ENCODE assay signal across 9 cellular contexts in genomic region chr17:72683506-72684404, GRCh38.
DNase-seq lines count a peak whose midpoint lies in the region; TF ChIP-seq lines count a peak whose summit lies in the region.
"Had no signal": no experiment of that assay in that cellular context is flagged by ENCODE, and none has a peak within 500 bp of the region (broad histone marks: within the 10 kb centered on the region; RNA-seq: fewer than 3 reads in every experiment).

No MANE protein-coding gene starts in this region.

- H3K9me3 ChIP-seq in transverse colon (no peaks in the 10 kb centered on the region), ovary (no peaks in the 10 kb centered on the region)

- H3K4me1 ChIP-seq in transverse colon (peaks cover 4 to 18% (median 11%) of the 10 kb centered on the region in 4 donors), ovary (ENCODE audit: insufficient read depth) (no peaks in the 10 kb centered on the region)

- H3K27me3 ChIP-seq in transverse colon (no peaks in the 10 kb centered on the region), ovary (no peaks in the 10 kb centered on the region)

- TF ChIP-seq EP300 in transverse colon (IDR thresholded peaks at IDR 0.05; ENCODE audit: low read depth): no peak
- TF ChIP-seq EP300 in ovary (IDR thresholded peaks at IDR 0.05): no peak

- DNase-seq in NCI-H2196 (lab: John Stamatoyannopoulos, UW; ENCODE audit: unreplicated experiment) (peak; percentile 47), NCI-H2196 treated with DMSO at 0.1 percent for 48 hours (lab: John Stamatoyannopoulos, UW; ENCODE audit: unreplicated experiment) (no peak), NOMO-1 treated with DMSO at 0.1 percent for 48 hours (lab: John Stamatoyannopoulos, UW; ENCODE audit: unreplicated experiment) (peak; percentile 73), fibroblast of the aortic adventitia (ENCODE audit: low read depth) (peak; percentile 95), transverse colon (peak; percentile 35), COR-L47 (lab: John Stamatoyannopoulos, UW) (no peak), NCI-H526 treated with DMSO at 0.1 percent for 48 hours (lab: John Stamatoyannopoulos, UW) (no peak), ovary (no peak)
- DNase-seq: naive thymus-derived CD8-positive, alpha-beta T cell had no signal

- in situ Hi-C loops in transverse colon (cut with MboI; ENCODE audit: low pct_ligation_motif_present in 1 of 4, low pct_unique_long_range_greater_than_20kb in 1 of 4, low sequenced_read_pairs in 3 of 4): no loop called here

- H3K36me3 ChIP-seq in transverse colon: no peaks in the 10 kb centered on the region
- no peaks in the 10 kb centered on the region for H3K36me3 ChIP-seq in ovary

- TF ChIP-seq POLR2A in transverse colon (IDR thresholded peaks at IDR 0.05): no peak
- no peak for TF ChIP-seq POLR2A in ovary (IDR thresholded peaks at IDR 0.05)

- WGBS in transverse colon (ENCODE audit: low coverage in 1 of 2), 2 donors: 46 to 53% methylated on average over 4 to 10 of the region's 10 CpGs
- WGBS in ovary, 3 donors: 54 to 62% (median 56%) methylated on average over 10 of the region's 10 CpGs

- intact Hi-C loops in transverse colon (cut with DNase I; ENCODE audit: low total_unique reads) (no loop called here), ovary (cut with DNase I) (no loop called here)

- H3K27ac ChIP-seq in transverse colon: peak overlapping the region in 3 of 4 donors; percentile 25 to 48 (median 34)
- no peak overlapping the region for H3K27ac ChIP-seq in ovary

- H3K4me3 ChIP-seq in fibroblast of the aortic adventitia (ENCODE audit: low read depth, low read length) (no peak overlapping the region), transverse colon (no peak overlapping the region), ovary (no peak overlapping the region)

- TF ChIP-seq CTCF in fibroblast of the aortic adventitia (IDR thresholded peaks at IDR 0.05; ENCODE audit: insufficient read depth, low read length) (no peak), transverse colon (IDR thresholded peaks at IDR 0.05) (no peak), ovary (IDR thresholded peaks at IDR 0.05) (no peak)

Comparison
In these comparisons a context has a peak if more than half of its experiments do, and no peak if none do; other contexts are left out.
1. DNase-seq: peak in NCI-H2196 (single experiment), NOMO-1 treated with DMSO at 0.1 percent for 48 hours (single experiment), fibroblast of the aortic adventitia (single experiment) and transverse colon (single experiment); none in NCI-H2196 treated with DMSO at 0.1 percent for 48 hours (single experiment), COR-L47 (single experiment), NCI-H526 treated with DMSO at 0.1 percent for 48 hours (single experiment) and ovary (0 of 5).
2. H3K27ac ChIP-seq: peak in transverse colon (3 of 4); none in ovary (0 of 2).